ENCODE assay signal across 1 cellular context in the genomic region with DNA sequence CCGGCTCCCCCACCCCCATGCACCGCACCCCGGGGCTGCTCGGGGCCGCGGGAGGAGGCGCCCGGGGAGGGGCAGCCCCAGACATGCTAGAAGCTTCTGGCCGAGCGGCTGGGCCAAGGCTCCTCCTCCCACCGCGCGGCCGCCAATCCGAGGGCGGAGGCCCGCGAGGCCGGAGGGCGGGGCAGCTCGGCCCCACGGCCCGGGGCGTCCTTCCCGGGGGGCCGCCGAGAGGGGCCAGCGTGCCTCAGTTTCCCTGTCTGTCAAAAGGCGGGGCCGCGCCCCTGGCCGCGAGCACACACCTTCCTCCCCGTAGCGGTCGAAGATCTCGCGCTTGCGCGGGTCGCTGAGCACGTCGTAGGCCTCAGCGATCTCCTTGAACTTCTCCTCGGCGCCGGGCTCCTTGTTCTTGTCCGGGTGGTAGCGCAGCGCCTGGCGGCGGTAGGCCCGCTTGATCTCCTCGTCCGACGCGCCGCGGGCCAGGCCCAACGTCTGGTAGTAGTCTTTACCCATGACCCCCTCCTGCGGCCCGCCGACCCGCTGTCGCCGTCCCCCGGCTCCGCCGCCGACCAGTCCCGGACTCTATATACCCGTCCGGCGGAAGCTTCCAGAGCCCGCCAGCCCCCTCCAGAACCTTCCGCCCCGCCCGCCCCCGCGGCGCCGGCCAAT.
TF ChIP-seq lines count a peak whose summit lies in the region.

A gene (minus strand): TSS at position 558 of the 666 bp plus-strand sequence. CDS start 48 bp downstream, at position 510.

TF ChIP-seq in HepG2, 621 proteins besides CTCF, POLR2A, EP300 and RAD21 (continued from another document and continues in another):
- TF ChIP-seq, protein P1, sequence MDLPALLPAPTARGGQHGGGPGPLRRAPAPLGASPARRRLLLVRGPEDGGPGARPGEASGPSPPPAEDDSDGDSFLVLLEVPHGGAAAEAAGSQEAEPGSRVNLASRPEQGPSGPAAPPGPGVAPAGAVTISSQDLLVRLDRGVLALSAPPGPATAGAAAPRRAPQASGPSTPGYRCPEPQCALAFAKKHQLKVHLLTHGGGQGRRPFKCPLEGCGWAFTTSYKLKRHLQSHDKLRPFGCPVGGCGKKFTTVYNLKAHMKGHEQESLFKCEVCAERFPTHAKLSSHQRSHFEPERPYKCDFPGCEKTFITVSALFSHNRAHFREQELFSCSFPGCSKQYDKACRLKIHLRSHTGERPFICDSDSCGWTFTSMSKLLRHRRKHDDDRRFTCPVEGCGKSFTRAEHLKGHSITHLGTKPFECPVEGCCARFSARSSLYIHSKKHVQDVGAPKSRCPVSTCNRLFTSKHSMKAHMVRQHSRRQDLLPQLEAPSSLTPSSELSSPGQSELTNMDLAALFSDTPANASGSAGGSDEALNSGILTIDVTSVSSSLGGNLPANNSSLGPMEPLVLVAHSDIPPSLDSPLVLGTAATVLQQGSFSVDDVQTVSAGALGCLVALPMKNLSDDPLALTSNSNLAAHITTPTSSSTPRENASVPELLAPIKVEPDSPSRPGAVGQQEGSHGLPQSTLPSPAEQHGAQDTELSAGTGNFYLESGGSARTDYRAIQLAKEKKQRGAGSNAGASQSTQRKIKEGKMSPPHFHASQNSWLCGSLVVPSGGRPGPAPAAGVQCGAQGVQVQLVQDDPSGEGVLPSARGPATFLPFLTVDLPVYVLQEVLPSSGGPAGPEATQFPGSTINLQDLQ (CRISPR knock-in tag; IDR thresholded peaks at IDR 0.05), result no peak
- no peak for TF ChIP-seq GATAD2A (CRISPR knock-in tag; IDR thresholded peaks at IDR 0.05)
- TF ChIP-seq ZNF124 (CRISPR knock-in tag; IDR thresholded peaks at IDR 0.05), result no peak
- TF ChIP-seq, protein P2, sequence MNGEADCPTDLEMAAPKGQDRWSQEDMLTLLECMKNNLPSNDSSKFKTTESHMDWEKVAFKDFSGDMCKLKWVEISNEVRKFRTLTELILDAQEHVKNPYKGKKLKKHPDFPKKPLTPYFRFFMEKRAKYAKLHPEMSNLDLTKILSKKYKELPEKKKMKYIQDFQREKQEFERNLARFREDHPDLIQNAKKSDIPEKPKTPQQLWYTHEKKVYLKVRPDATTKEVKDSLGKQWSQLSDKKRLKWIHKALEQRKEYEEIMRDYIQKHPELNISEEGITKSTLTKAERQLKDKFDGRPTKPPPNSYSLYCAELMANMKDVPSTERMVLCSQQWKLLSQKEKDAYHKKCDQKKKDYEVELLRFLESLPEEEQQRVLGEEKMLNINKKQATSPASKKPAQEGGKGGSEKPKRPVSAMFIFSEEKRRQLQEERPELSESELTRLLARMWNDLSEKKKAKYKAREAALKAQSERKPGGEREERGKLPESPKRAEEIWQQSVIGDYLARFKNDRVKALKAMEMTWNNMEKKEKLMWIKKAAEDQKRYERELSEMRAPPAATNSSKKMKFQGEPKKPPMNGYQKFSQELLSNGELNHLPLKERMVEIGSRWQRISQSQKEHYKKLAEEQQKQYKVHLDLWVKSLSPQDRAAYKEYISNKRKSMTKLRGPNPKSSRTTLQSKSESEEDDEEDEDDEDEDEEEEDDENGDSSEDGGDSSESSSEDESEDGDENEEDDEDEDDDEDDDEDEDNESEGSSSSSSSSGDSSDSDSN (CRISPR knock-in tag; IDR thresholded peaks at IDR 0.05), result peak; percentile 57
- TF ChIP-seq ZNF788 (CRISPR knock-in tag; IDR thresholded peaks at IDR 0.05; ENCODE audit: borderline replicate concordance), result peak; percentile 67; the same call in 1 of the 2 replicates
- TF ChIP-seq TCF12 (IDR thresholded peaks at IDR 0.05), result no peak
- 0 out of 2 replicates have a peak, but pooled peaks have one; percentile 28 for TF ChIP-seq TCF12 (CRISPR knock-in tag; IDR thresholded peaks at IDR 0.05)
- TF ChIP-seq RXRB (CRISPR knock-in tag; IDR thresholded peaks at IDR 0.05; ENCODE audit: borderline replicate concordance), result no peak
- TF ChIP-seq RELA (CRISPR knock-in tag; IDR thresholded peaks at IDR 0.05), result peak; percentile 14; the same call in 1 of the 2 replicates
- TF ChIP-seq, protein P3, sequence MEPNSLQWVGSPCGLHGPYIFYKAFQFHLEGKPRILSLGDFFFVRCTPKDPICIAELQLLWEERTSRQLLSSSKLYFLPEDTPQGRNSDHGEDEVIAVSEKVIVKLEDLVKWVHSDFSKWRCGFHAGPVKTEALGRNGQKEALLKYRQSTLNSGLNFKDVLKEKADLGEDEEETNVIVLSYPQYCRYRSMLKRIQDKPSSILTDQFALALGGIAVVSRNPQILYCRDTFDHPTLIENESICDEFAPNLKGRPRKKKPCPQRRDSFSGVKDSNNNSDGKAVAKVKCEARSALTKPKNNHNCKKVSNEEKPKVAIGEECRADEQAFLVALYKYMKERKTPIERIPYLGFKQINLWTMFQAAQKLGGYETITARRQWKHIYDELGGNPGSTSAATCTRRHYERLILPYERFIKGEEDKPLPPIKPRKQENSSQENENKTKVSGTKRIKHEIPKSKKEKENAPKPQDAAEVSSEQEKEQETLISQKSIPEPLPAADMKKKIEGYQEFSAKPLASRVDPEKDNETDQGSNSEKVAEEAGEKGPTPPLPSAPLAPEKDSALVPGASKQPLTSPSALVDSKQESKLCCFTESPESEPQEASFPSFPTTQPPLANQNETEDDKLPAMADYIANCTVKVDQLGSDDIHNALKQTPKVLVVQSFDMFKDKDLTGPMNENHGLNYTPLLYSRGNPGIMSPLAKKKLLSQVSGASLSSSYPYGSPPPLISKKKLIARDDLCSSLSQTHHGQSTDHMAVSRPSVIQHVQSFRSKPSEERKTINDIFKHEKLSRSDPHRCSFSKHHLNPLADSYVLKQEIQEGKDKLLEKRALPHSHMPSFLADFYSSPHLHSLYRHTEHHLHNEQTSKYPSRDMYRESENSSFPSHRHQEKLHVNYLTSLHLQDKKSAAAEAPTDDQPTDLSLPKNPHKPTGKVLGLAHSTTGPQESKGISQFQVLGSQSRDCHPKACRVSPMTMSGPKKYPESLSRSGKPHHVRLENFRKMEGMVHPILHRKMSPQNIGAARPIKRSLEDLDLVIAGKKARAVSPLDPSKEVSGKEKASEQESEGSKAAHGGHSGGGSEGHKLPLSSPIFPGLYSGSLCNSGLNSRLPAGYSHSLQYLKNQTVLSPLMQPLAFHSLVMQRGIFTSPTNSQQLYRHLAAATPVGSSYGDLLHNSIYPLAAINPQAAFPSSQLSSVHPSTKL (CRISPR knock-in tag; IDR thresholded peaks at IDR 0.05), result no peak
- TF ChIP-seq, protein P4, sequence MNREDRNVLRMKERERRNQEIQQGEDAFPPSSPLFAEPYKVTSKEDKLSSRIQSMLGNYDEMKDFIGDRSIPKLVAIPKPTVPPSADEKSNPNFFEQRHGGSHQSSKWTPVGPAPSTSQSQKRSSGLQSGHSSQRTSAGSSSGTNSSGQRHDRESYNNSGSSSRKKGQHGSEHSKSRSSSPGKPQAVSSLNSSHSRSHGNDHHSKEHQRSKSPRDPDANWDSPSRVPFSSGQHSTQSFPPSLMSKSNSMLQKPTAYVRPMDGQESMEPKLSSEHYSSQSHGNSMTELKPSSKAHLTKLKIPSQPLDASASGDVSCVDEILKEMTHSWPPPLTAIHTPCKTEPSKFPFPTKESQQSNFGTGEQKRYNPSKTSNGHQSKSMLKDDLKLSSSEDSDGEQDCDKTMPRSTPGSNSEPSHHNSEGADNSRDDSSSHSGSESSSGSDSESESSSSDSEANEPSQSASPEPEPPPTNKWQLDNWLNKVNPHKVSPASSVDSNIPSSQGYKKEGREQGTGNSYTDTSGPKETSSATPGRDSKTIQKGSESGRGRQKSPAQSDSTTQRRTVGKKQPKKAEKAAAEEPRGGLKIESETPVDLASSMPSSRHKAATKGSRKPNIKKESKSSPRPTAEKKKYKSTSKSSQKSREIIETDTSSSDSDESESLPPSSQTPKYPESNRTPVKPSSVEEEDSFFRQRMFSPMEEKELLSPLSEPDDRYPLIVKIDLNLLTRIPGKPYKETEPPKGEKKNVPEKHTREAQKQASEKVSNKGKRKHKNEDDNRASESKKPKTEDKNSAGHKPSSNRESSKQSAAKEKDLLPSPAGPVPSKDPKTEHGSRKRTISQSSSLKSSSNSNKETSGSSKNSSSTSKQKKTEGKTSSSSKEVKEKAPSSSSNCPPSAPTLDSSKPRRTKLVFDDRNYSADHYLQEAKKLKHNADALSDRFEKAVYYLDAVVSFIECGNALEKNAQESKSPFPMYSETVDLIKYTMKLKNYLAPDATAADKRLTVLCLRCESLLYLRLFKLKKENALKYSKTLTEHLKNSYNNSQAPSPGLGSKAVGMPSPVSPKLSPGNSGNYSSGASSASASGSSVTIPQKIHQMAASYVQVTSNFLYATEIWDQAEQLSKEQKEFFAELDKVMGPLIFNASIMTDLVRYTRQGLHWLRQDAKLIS (CRISPR knock-in tag; IDR thresholded peaks at IDR 0.05), result no peak
- TF ChIP-seq MAFK (conservative IDR thresholded peaks at IDR 0.05 in 1 of 2, IDR thresholded peaks at IDR 0.05 in 1 of 2; ENCODE audit: low read length in 2 of 2), result no peak
- TF ChIP-seq THAP11 (CRISPR knock-in tag; IDR thresholded peaks at IDR 0.05), result no peak; the same call in none of the 2 replicates
- TF ChIP-seq, protein P5, sequence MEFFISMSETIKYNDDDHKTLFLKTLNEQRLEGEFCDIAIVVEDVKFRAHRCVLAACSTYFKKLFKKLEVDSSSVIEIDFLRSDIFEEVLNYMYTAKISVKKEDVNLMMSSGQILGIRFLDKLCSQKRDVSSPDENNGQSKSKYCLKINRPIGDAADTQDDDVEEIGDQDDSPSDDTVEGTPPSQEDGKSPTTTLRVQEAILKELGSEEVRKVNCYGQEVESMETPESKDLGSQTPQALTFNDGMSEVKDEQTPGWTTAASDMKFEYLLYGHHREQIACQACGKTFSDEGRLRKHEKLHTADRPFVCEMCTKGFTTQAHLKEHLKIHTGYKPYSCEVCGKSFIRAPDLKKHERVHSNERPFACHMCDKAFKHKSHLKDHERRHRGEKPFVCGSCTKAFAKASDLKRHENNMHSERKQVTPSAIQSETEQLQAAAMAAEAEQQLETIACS (CRISPR knock-in tag; IDR thresholded peaks at IDR 0.05), result no peak
- TF ChIP-seq GABPB1 (CRISPR knock-in tag; IDR thresholded peaks at IDR 0.05), result peak; percentile 82; the same call in 1 of the 2 replicates
- TF ChIP-seq RBM22 (optimal IDR thresholded peaks at IDR 0.05; ENCODE audit: low read length), result peak; percentile 55
- TF ChIP-seq ZNF577 (CRISPR knock-in tag; IDR thresholded peaks at IDR 0.05; ENCODE audit: borderline replicate concordance, low read depth), result 0 out of 2 replicates have a peak, but pooled peaks have one; percentile 39
- peak; percentile 13; the same call in 1 of the 2 replicates for TF ChIP-seq GZF1 (CRISPR knock-in tag; IDR thresholded peaks at IDR 0.05)
- 0 out of 2 replicates have a peak, but pooled peaks have one; percentile 52 for TF ChIP-seq XBP1 (CRISPR knock-in tag; IDR thresholded peaks at IDR 0.05)
- no peak for TF ChIP-seq ELF1 (CRISPR knock-in tag; IDR thresholded peaks at IDR 0.05)
- TF ChIP-seq MAFF (IDR thresholded peaks at IDR 0.05; ENCODE audit: low read depth, low read length), result no peak
- TF ChIP-seq MAF1 (CRISPR knock-in tag; IDR thresholded peaks at IDR 0.05; ENCODE audit: borderline replicate concordance), result no peak; the same call in 1 of the 2 replicates
- peak; percentile 75; the same call in 1 of the 2 replicates for TF ChIP-seq SMYD3 (CRISPR knock-in tag; IDR thresholded peaks at IDR 0.05)
- TF ChIP-seq ZNF296 (CRISPR knock-in tag; conservative IDR thresholded peaks at IDR 0.05), result peak; percentile 69; the same call in 1 of the 2 replicates
- TF ChIP-seq SIX4 (CRISPR knock-in tag; IDR thresholded peaks at IDR 0.05), result peak; percentile 11; the same call in 1 of the 2 replicates
- 0 out of 2 replicates have a peak, but pooled peaks have one; percentile 12 for TF ChIP-seq SPEN (CRISPR knock-in tag; IDR thresholded peaks at IDR 0.05; ENCODE audit: low read depth)
- no peak for TF ChIP-seq TBX3 (IDR thresholded peaks at IDR 0.05; ENCODE audit: borderline replicate concordance)
- peak; percentile 69; the same call in 1 of the 2 replicates for TF ChIP-seq SIN3A (IDR thresholded peaks at IDR 0.05; ENCODE audit: borderline replicate concordance, low read depth, low read length)
- no peak; the same call in 1 of the 2 replicates for TF ChIP-seq PITX1 (CRISPR knock-in tag; IDR thresholded peaks at IDR 0.05)
- TF ChIP-seq ZNF629 (CRISPR knock-in tag; conservative IDR thresholded peaks at IDR 0.05), result no peak
- TF ChIP-seq RARA (CRISPR knock-in tag; IDR thresholded peaks at IDR 0.05), result no peak
- no peak for TF ChIP-seq RAD51 (IDR thresholded peaks at IDR 0.05; ENCODE audit: borderline replicate concordance)
- TF ChIP-seq, protein P6, sequence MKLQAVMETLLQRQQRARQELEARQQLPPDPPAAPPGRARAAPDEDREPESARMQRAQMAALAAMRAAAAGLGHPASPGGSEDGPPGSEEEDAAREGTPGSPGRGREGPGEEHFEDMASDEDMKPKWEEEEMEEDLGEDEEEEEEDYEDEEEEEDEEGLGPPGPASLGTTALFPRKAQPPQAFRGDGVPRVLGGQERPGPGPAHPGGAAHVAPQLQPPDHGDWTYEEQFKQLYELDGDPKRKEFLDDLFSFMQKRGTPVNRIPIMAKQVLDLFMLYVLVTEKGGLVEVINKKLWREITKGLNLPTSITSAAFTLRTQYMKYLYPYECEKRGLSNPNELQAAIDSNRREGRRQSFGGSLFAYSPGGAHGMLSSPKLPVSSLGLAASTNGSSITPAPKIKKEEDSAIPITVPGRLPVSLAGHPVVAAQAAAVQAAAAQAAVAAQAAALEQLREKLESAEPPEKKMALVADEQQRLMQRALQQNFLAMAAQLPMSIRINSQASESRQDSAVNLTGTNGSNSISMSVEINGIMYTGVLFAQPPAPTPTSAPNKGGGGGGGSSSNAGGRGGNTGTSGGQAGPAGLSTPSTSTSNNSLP (IDR thresholded peaks at IDR 0.05; ENCODE audit: low read depth, low read length), result no peak
- TF ChIP-seq, protein P7, sequence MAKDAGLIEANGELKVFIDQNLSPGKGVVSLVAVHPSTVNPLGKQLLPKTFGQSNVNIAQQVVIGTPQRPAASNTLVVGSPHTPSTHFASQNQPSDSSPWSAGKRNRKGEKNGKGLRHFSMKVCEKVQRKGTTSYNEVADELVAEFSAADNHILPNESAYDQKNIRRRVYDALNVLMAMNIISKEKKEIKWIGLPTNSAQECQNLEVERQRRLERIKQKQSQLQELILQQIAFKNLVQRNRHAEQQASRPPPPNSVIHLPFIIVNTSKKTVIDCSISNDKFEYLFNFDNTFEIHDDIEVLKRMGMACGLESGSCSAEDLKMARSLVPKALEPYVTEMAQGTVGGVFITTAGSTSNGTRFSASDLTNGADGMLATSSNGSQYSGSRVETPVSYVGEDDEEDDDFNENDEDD (CRISPR knock-in tag; IDR thresholded peaks at IDR 0.05; ENCODE audit: borderline replicate concordance), result no peak
- no peak for TF ChIP-seq SIX1 (CRISPR knock-in tag; IDR thresholded peaks at IDR 0.05; ENCODE audit: borderline replicate concordance)
- TF ChIP-seq, protein P8, sequence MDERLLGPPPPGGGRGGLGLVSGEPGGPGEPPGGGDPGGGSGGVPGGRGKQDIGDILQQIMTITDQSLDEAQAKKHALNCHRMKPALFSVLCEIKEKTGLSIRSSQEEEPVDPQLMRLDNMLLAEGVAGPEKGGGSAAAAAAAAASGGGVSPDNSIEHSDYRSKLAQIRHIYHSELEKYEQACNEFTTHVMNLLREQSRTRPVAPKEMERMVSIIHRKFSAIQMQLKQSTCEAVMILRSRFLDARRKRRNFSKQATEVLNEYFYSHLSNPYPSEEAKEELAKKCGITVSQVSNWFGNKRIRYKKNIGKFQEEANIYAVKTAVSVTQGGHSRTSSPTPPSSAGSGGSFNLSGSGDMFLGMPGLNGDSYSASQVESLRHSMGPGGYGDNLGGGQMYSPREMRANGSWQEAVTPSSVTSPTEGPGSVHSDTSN (CRISPR knock-in tag; IDR thresholded peaks at IDR 0.05), result no peak
